ENCODE assay signal across 28 cellular contexts in the genomic region with DNA sequence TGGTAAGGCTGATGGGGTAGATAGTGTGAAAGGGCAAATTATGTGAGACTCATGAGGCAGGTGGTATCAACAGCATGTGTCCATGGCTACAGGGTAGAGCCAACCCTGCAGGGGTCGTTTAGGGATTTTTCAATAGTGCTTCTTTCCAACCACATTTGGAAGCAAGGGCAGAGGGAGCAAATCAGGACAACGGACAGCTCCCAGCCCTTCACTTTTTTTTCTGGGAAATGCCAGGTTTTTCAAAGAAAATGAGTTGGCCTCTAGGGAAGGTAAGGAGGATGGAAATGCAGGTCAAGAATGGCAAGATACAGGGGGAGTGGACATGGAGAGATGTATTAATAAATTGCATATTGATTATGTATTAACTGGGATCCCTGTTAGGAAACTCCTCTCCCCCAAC. TPM values are rescaled to one million over a fixed set of nuclear protein-coding genes. Genes with fewer than 3 reads are reported as not detected.
DNase-seq lines count a peak whose midpoint lies in the region; ATAC-seq and TF ChIP-seq lines count a peak whose summit lies in the region.
"Had no signal": no experiment of that assay in that cellular context is flagged by ENCODE, and none has a peak within 500 bp of the region (broad histone marks: within the 10 kb centered on the region; RNA-seq: fewer than 3 reads in every experiment).

No MANE protein-coding gene starts in this region.

- POLR2A ChIA-PET in HEK293 (lab: Yijun Ruan, JAX) = no interaction called here

- in situ Hi-C loops in ACHN (cut with HindIII; ENCODE audit: low pct_ligation_motif_present, low pct_unique_long_range_greater_than_20kb, low sequenced_read_pairs) = no loop called here

- peak; percentile 20 for DNase-seq in ACHN
- peak; percentile 33 for DNase-seq in astrocyte of the hippocampus (ENCODE audit: low read depth, low spot score)
- DNase-seq in iris pigment epithelial cell (ENCODE audit: low read depth) = peak; percentile 1
- DNase-seq in DMS79 (lab: John Stamatoyannopoulos, UW) = no peak
- no peak for DNase-seq in DMS 273 (lab: John Stamatoyannopoulos, UW; ENCODE audit: unreplicated experiment)
- no peak for DNase-seq in Right ventricle myocardium inferior (ENCODE audit: missing footprints)
- DNase-seq: activated B cell treated with CpG ODN at 0.5 μM for 24 hours; activated CD4-positive, alpha-beta T cell treated with anti-CD3 and anti-CD28 coated beads, Interleukin-2, amount 50 U/mL, for 48 hours; amygdala; central memory CD4-positive, alpha-beta T cell; DMS53; dorsolateral prefrontal cortex; erythroblast; left colon; NCI-H187; NCI-H2227 treated with DMSO at 0.1 percent for 48 hours; NCI-H748 treated with DMSO at 0.1 percent for 48 hours; PC-9; small intestine; stimulated activated naive CD4-positive, alpha-beta T cell treated with Interleukin-2 at 50 U/mL for 16 hours had no signal

- no peaks in the 10 kb centered on the region for H3K36me3 ChIP-seq in HEK293 (ENCODE audit: control insufficient read depth in 2 of 2, insufficient read depth in 1 of 2, low read length in 2 of 2)
- H3K36me3 ChIP-seq: gastroesophageal sphincter, HAP-1, SJCRH30 had no signal

- H3K27ac ChIP-seq in HEK293 (ENCODE audit: extremely low read depth, low read depth, low read length) = no peak overlapping the region
- H3K27ac ChIP-seq: dorsolateral prefrontal cortex, gastroesophageal sphincter, PC-9, SJCRH30 had no signal

- CTCF ChIA-PET in HEK293 (lab: Yijun Ruan, JAX) = no interaction called here

- intact Hi-C loops in Right ventricle myocardium inferior (cut with DNase I) = no loop called here

- TF ChIP-seq CTCF in HEK293 (tag by site-specific recombination; IDR thresholded peaks at IDR 0.05) = no peak

- ATAC-seq in Right ventricle myocardium inferior (no peak), GM21737 (IDR thresholded peaks at IDR 0.05; ENCODE audit: unreplicated experiment) (no peak)
- ATAC-seq: gastroesophageal sphincter; left colon; natural killer cell treated with Interleukin-12 subunit alpha and Interleukin-12 subunit beta and Interleukin-15 and Interleukin-18, amount 100 ng/mL, for 72 hours had no signal

- H3K4me1 ChIP-seq in HEK293 (ENCODE audit: control insufficient read depth, insufficient read depth, low read length) = no peaks in the 10 kb centered on the region
- H3K4me1 ChIP-seq: gastroesophageal sphincter, HAP-1, SJCRH30 had no signal

- no peak overlapping the region for H3K4me3 ChIP-seq in HEK293 (ENCODE audit: low read depth, low read length)
- H3K4me3 ChIP-seq: dorsolateral prefrontal cortex, gastroesophageal sphincter, HAP-1, PC-9, SJCRH30 had no signal

- no peaks in the 10 kb centered on the region for H3K9me3 ChIP-seq in HEK293 (ENCODE audit: control insufficient read depth, insufficient read depth, low read depth, low read length)
- H3K9me3 ChIP-seq: gastroesophageal sphincter, HAP-1, SJCRH30 had no signal

TF ChIP-seq in HEK293, 187 proteins besides CTCF, POLR2A, EP300 and RAD21:
- TF ChIP-seq ZFP3 (tag by site-specific recombination; IDR thresholded peaks at IDR 0.05; ENCODE audit: low read depth) = no peak
- no peak for TF ChIP-seq ZNF184 (tag by site-specific recombination; IDR thresholded peaks at IDR 0.05)
- TF ChIP-seq, protein P1, sequence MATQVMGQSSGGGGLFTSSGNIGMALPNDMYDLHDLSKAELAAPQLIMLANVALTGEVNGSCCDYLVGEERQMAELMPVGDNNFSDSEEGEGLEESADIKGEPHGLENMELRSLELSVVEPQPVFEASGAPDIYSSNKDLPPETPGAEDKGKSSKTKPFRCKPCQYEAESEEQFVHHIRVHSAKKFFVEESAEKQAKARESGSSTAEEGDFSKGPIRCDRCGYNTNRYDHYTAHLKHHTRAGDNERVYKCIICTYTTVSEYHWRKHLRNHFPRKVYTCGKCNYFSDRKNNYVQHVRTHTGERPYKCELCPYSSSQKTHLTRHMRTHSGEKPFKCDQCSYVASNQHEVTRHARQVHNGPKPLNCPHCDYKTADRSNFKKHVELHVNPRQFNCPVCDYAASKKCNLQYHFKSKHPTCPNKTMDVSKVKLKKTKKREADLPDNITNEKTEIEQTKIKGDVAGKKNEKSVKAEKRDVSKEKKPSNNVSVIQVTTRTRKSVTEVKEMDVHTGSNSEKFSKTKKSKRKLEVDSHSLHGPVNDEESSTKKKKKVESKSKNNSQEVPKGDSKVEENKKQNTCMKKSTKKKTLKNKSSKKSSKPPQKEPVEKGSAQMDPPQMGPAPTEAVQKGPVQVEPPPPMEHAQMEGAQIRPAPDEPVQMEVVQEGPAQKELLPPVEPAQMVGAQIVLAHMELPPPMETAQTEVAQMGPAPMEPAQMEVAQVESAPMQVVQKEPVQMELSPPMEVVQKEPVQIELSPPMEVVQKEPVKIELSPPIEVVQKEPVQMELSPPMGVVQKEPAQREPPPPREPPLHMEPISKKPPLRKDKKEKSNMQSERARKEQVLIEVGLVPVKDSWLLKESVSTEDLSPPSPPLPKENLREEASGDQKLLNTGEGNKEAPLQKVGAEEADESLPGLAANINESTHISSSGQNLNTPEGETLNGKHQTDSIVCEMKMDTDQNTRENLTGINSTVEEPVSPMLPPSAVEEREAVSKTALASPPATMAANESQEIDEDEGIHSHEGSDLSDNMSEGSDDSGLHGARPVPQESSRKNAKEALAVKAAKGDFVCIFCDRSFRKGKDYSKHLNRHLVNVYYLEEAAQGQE (tag by site-specific recombination; IDR thresholded peaks at IDR 0.05) = peak; percentile 93
TF ChIP-seq in HEK293: peak in this region for 1.

RNA-seq across cellular contexts. Expression of gene CMA1, which starts 4.9 kb away (rescaled TPM):
- 1.3 TPM for total RNA-seq in Right ventricle myocardium inferior
- total RNA-seq: activated B cell treated with CpG ODN at 0.5 μM for 24 hours; dorsolateral prefrontal cortex; mesothelial cell of epicardium; natural killer cell treated with Interleukin-12 subunit alpha and Interleukin-12 subunit beta and Interleukin-15 and Interleukin-18, amount 100 ng/mL, for 72 hours; PC-9; pulmonary artery endothelial cell; SJCRH30 had no signal

Comparison
In these comparisons a context has a peak if more than half of its experiments do, and no peak if none do; other contexts are left out.
1. DNase-seq: peak in ACHN (single experiment), astrocyte of the hippocampus (single experiment) and iris pigment epithelial cell (single experiment); none in DMS79 (single experiment), DMS 273 (single experiment) and Right ventricle myocardium inferior (single experiment).